8 cellular contexts compared by ENCODE assay signal in genomic region chr9:127899200-127899943, GRCh38. TPM values are rescaled to one million over a fixed set of nuclear protein-coding genes. Genes with fewer than 3 reads are reported as not detected.
DNase-seq lines count a peak whose midpoint lies in the region; ATAC-seq and TF ChIP-seq lines count a peak whose summit lies in the region.

TSS of gene ST6GALNAC6 (minus strand) at chr9:127899603. CDS start at chr9:127897981, 1,622 bp downstream.

- peak within 1 kb of the TSS; percentile 80 for H3K4me3 Mint-ChIP-seq in activated CD8-positive, alpha-beta memory T cell treated with anti-CD3 and anti-CD28 coated beads, Interleukin-2, amount 10 ng/mL, durations not matched to agents 7 days and 5 days
- peak within 1 kb of the TSS; percentile 77 for H3K4me3 Mint-ChIP-seq in endodermal cell
- H3K4me3 Mint-ChIP-seq in memory B cell = peak within 1 kb of the TSS; percentile 89

- no peaks in the 10 kb centered on the region for H3K27me3 ChIP-seq in endodermal cell (ENCODE audit: control insufficient read depth, insufficient read depth, low read length, poor library complexity, severe bottlenecking)

- peaks cover 40% of the 10 kb centered on the region for H3K4me1 Mint-ChIP-seq in activated CD8-positive, alpha-beta memory T cell treated with anti-CD3 and anti-CD28 coated beads, Interleukin-2, amount 10 ng/mL, durations not matched to agents 7 days and 5 days
- H3K4me1 Mint-ChIP-seq in endodermal cell = peaks cover 17% of the 10 kb centered on the region
- peaks cover 28% of the 10 kb centered on the region for H3K4me1 Mint-ChIP-seq in memory B cell

- peak; percentile 65 for ATAC-seq in HG02852 (IDR thresholded peaks at IDR 0.05; ENCODE audit: unreplicated experiment)
- peak; percentile 80 for ATAC-seq in activated CD8-positive, alpha-beta memory T cell treated with anti-CD3 and anti-CD28 coated beads, Interleukin-2, amount 10 ng/mL, durations not matched to agents 7 days and 5 days
- ATAC-seq in memory B cell (ENCODE audit: low read depth) = peak; percentile 87

- DNase-seq in NCI-H524 (lab: John Stamatoyannopoulos, UW) (peak; percentile 36 to 76), NCI-H524 treated with DMSO at 0.1 percent for 48 hours (lab: John Stamatoyannopoulos, UW) (no peak), NCI-H69 (lab: John Stamatoyannopoulos, UW) (peak; percentile 90), endodermal cell (peak; percentile 84), memory B cell (ENCODE audit: low spot score in 2 of 2) (peak; percentile 69 to 78)
- DNase-seq in activated CD8-positive, alpha-beta memory T cell treated with anti-CD3 and anti-CD28 coated beads, Interleukin-2, amount 10 ng/mL, durations not matched to agents 7 days and 5 days = peak; percentile 79
- DNase-seq in stimulated activated CD8-positive, alpha-beta memory T cell treated with anti-CD3 and anti-CD28 coated beads, Interleukin-12 subunit alpha, Interleukin-12 subunit beta, amount 100 ng/mL, for 1 hour (ENCODE audit: low read depth) = peak; percentile 36

- peak within 1 kb of the TSS; percentile 78 for H3K27ac Mint-ChIP-seq in activated CD8-positive, alpha-beta memory T cell treated with anti-CD3 and anti-CD28 coated beads, Interleukin-2, amount 10 ng/mL, durations not matched to agents 7 days and 5 days
- H3K27ac Mint-ChIP-seq in endodermal cell (peak within 1 kb of the TSS; percentile 77), memory B cell (peak within 1 kb of the TSS; percentile 84)

- peaks cover 35% of the 10 kb centered on the region for H3K36me3 Mint-ChIP-seq in activated CD8-positive, alpha-beta memory T cell treated with anti-CD3 and anti-CD28 coated beads, Interleukin-2, amount 10 ng/mL, durations not matched to agents 7 days and 5 days
- H3K36me3 Mint-ChIP-seq in endodermal cell (ENCODE audit: low read depth) (peaks cover 23% of the 10 kb centered on the region), memory B cell (peaks cover 21% of the 10 kb centered on the region)

- 2 to 16% methylated on average over 13 to 77 of the region's 80 CpGs for WGBS in endodermal cell (ENCODE audit: insufficient coverage in 1 of 2, insufficient read length in 1 of 2), 2 experiments

- H3K9me3 Mint-ChIP-seq in activated CD8-positive, alpha-beta memory T cell treated with anti-CD3 and anti-CD28 coated beads, Interleukin-2, amount 10 ng/mL, durations not matched to agents 7 days and 5 days (ENCODE audit: low read depth) = no peaks in the 10 kb centered on the region
- H3K9me3 Mint-ChIP-seq in endodermal cell = peaks cover 5% of the 10 kb centered on the region
- no peaks in the 10 kb centered on the region for H3K9me3 Mint-ChIP-seq in memory B cell

- peaks cover 19% of the 10 kb centered on the region for H3K36me3 ChIP-seq in endodermal cell (ENCODE audit: control insufficient read depth, insufficient read depth, low read length)

- H3K4me1 ChIP-seq in endodermal cell (ENCODE audit: control insufficient read depth, insufficient read depth, low read length) = peaks cover 4% of the 10 kb centered on the region

- peaks cover 9% of the 10 kb centered on the region for H3K9me3 ChIP-seq in endodermal cell (ENCODE audit: control insufficient read depth, low read length)

- no peaks in the 10 kb centered on the region for H3K27me3 Mint-ChIP-seq in activated CD8-positive, alpha-beta memory T cell treated with anti-CD3 and anti-CD28 coated beads, Interleukin-2, amount 10 ng/mL, durations not matched to agents 7 days and 5 days
- no peaks in the 10 kb centered on the region for H3K27me3 Mint-ChIP-seq in endodermal cell (ENCODE audit: insufficient read depth)
- H3K27me3 Mint-ChIP-seq in memory B cell = no peaks in the 10 kb centered on the region

- peak within 1 kb of the TSS; percentile 82 for H3K4me3 ChIP-seq in endodermal cell (ENCODE audit: low read length)

- H3K9ac ChIP-seq in endodermal cell (ENCODE audit: extremely low read depth, low read length, poor library complexity, severe bottlenecking) = peak within 1 kb of the TSS; percentile 60

- no peak within 1 kb of the TSS for H3K27ac ChIP-seq in endodermal cell (ENCODE audit: low read depth, low read length)

- CTCF ChIA-PET in activated CD8-positive, alpha-beta memory T cell treated with anti-CD3 and anti-CD28 coated beads, Interleukin-2, amount 10 ng/mL, durations not matched to agents 7 days and 5 days (lab: Charles Lee) = interaction anchor here (0.6 to 2.1 kb wide), 12 partner anchors 8 to 142 kb away, joined by 3 to 7 read pairs (median 4); partner anchors contain the start of gene ST6GALNAC4

- TF ChIP-seq CTCF in endodermal cell (conservative IDR thresholded peaks at IDR 0.05) = no peak

RNA-seq across cellular contexts. Expression of gene ST6GALNAC6, which starts in this region (rescaled TPM):
- total RNA-seq in activated CD8-positive, alpha-beta memory T cell treated with anti-CD3 and anti-CD28 coated beads, Interleukin-2, amount 10 ng/mL, durations not matched to agents 7 days and 5 days = 10 to 100 TPM; 75.7 to 93.5 TPM
- 10 to 100 TPM; 42.3 to 44.2 TPM for total RNA-seq in endodermal cell
- 25.4 TPM for polyA plus RNA-seq in endodermal cell (2013, experiment 1 of 2)
- 26.0 TPM for polyA plus RNA-seq in endodermal cell (2013, experiment 2 of 2)
